ENCODE assay signal across 8 cellular contexts in the genomic region with DNA sequence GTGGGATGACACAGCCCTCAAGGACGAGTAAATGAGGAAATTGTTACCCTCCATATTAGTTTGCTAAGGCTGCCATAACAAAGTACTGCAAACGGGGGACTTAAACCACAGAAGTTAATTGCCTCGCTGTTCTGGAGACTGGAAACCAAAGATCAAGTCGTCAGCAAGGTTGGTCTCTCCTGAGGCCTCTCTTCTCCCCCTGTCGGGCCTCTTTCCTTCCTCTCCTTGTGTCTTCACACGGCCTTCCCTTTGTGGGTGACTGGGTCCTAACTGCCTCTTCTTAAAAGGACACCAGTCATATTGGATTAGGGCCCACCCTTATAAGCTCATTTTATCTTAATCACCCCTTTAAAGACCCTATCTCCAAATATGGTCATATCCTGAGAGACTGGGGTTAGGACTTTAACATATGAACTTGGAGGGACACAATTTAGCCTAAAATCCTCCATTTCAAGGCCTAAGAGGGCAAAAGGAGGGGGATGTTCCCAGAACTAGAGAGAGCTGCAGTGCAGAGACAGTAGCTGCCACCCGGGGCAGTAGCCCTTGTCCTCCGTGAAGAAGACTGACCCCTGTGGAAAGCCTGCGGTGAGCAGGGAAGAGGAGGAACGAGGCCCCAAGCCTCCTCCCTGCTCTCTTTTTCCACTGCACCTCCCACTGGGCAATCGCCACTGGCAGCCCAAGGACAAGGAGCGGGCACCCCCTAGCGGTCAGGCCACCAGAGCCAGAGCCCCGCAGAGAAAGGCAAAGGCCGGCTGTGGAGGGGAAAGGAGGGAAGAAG. TPM values are rescaled to one million over a fixed set of nuclear protein-coding genes. Genes with fewer than 3 reads are reported as not detected.
DNase-seq lines count a peak whose midpoint lies in the region; ATAC-seq and TF ChIP-seq lines count a peak whose summit lies in the region.

No MANE protein-coding gene starts in this region.

- no peaks in the 10 kb centered on the region for H4K20me1 ChIP-seq in OCI-LY1 (ENCODE audit: insufficient read depth, low read length)

- intact Hi-C loops in CD4-positive, alpha-beta T cell (cut with DNase I, micrococcal nuclease): loop anchor here in 1 of 2 experiments (5.0 kb wide), 1 partner anchor 1049 kb away; no protein-coding TSS in a partner anchor
- intact Hi-C loops in stomach (cut with DNase I; ENCODE audit: low total_unique reads): no loop called here

- no peak overlapping the region for H3K4me2 ChIP-seq in OCI-LY1 (ENCODE audit: low read length)

- no peaks in the 10 kb centered on the region for H3F3A ChIP-seq in OCI-LY1 (ENCODE audit: insufficient read depth, low read length)

- peak; percentile 72 for TF ChIP-seq CTCF in CD4-positive, alpha-beta T cell (IDR thresholded peaks at IDR 0.05)
- TF ChIP-seq CTCF in OCI-LY1 (IDR thresholded peaks at IDR 0.05; ENCODE audit: low read length) (peak; percentile 95), neural crest cell (conservative IDR thresholded peaks at IDR 0.05) (peak; percentile 91), stomach (IDR thresholded peaks at IDR 0.05) (peak in 5 of 7 experiments; percentile 66 to 83 (median 69))

- CTCF ChIA-PET in CD4-positive, alpha-beta T cell (lab: Charles Lee): interaction anchor here (1.1 kb wide), 1 partner anchor 35 kb away, joined by 3 read pairs; a partner anchor contains a TSS

- peaks cover 68% of the 10 kb centered on the region for H3K27me3 Mint-ChIP-seq in CD4-positive, alpha-beta T cell
- peaks cover 8% of the 10 kb centered on the region for H3K27me3 Mint-ChIP-seq in neural crest cell (ENCODE audit: low read depth)

- no peak overlapping the region for H3K27ac Mint-ChIP-seq in CD4-positive, alpha-beta T cell
- H3K27ac Mint-ChIP-seq in neural crest cell (ENCODE audit: unreplicated experiment): no peak overlapping the region

- no peaks in the 10 kb centered on the region for H3K9me3 ChIP-seq in CD4-positive, alpha-beta T cell (ENCODE audit: control insufficient read depth, low read length)
- H3K9me3 ChIP-seq in OCI-LY1 (ENCODE audit: low read length) (no peaks in the 10 kb centered on the region), stomach (no peaks in the 10 kb centered on the region)

- POLR2A ChIA-PET in CD4-positive, alpha-beta T cell (lab: Charles Lee): no interaction called here

- no peaks in the 10 kb centered on the region for H3K36me3 Mint-ChIP-seq in CD4-positive, alpha-beta T cell (ENCODE audit: low read depth)
- no peaks in the 10 kb centered on the region for H3K36me3 Mint-ChIP-seq in neural crest cell (ENCODE audit: low read depth)

- no peak overlapping the region for H3K27ac ChIP-seq in CD4-positive, alpha-beta T cell (ENCODE audit: low read depth, low read length)
- H3K27ac ChIP-seq in OCI-LY1 (ENCODE audit: low read depth, low read length, poor library complexity, severe bottlenecking): no peak overlapping the region
- no peak overlapping the region for H3K27ac ChIP-seq in stomach

- H3K27me3 ChIP-seq in CD4-positive, alpha-beta T cell (ENCODE audit: control insufficient read depth, insufficient read depth, low read length): peaks cover 23% of the 10 kb centered on the region
- H3K27me3 ChIP-seq in OCI-LY1 (ENCODE audit: insufficient read depth, low read length) (no peaks in the 10 kb centered on the region), stomach (no peaks in the 10 kb centered on the region)

- no peak overlapping the region for H3K9ac ChIP-seq in OCI-LY1 (ENCODE audit: low read length)

- WGBS in stomach, 5 donors: 24 to 32% (median 28%) methylated on average over 14 to 15 of the region's 15 CpGs

- ATAC-seq in CD4-positive, alpha-beta T cell (ENCODE audit: poor library complexity): peak; percentile 34
- ATAC-seq in GM19397 (IDR thresholded peaks at IDR 0.05; ENCODE audit: unreplicated experiment): peak; percentile 94
- ATAC-seq in HG03460 (IDR thresholded peaks at IDR 0.05; ENCODE audit: unreplicated experiment): peak; percentile 92

- no peaks in the 10 kb centered on the region for H3K4me1 Mint-ChIP-seq in CD4-positive, alpha-beta T cell (ENCODE audit: low read depth)
- H3K4me1 Mint-ChIP-seq in neural crest cell: peaks cover 6% of the 10 kb centered on the region

- H3K4me3 Mint-ChIP-seq in CD4-positive, alpha-beta T cell: no peak overlapping the region
- no peak overlapping the region for H3K4me3 Mint-ChIP-seq in neural crest cell

- no peaks in the 10 kb centered on the region for H3K9me2 ChIP-seq in OCI-LY1 (ENCODE audit: low read depth, low read length)

- TF ChIP-seq POLR2A in stomach (IDR thresholded peaks at IDR 0.05): no peak

- H3K9me3 Mint-ChIP-seq in CD4-positive, alpha-beta T cell: no peaks in the 10 kb centered on the region
- no peaks in the 10 kb centered on the region for H3K9me3 Mint-ChIP-seq in neural crest cell

- no peaks in the 10 kb centered on the region for H3K79me2 ChIP-seq in OCI-LY1 (ENCODE audit: insufficient read depth, low read length)

- H3K36me3 ChIP-seq in OCI-LY1 (ENCODE audit: insufficient read depth, low read length): no peaks in the 10 kb centered on the region
- no peaks in the 10 kb centered on the region for H3K36me3 ChIP-seq in stomach

- H3K4me3 ChIP-seq in OCI-LY1 (ENCODE audit: low read depth, low read length, poor library complexity, severe bottlenecking) (no peak overlapping the region), stomach (no peak overlapping the region)

- TF ChIP-seq EP300 in stomach (IDR thresholded peaks at IDR 0.05): no peak

- DNase-seq in CD4-positive, alpha-beta T cell: peak; percentile 32 to 65 (median 46)
- peak; percentile 65 for DNase-seq in activated T-cell treated with anti-CD3 and anti-CD28 coated beads, Interleukin-2, amount 50 U/mL, for 1 hour
- DNase-seq in fibroblast of peridontal ligament (ENCODE audit: extremely low read depth): peak; percentile 40
- peak; percentile 90 for DNase-seq in neural crest cell (ENCODE audit: low read depth, low spot score)
- peak; percentile 85 for DNase-seq in stomach

- H2AFZ ChIP-seq in OCI-LY1 (ENCODE audit: low read length): no peak overlapping the region

- H3K4me1 ChIP-seq in OCI-LY1 (ENCODE audit: insufficient read depth, low read length, severe bottlenecking) (no peaks in the 10 kb centered on the region), stomach (peaks cover 0 to 8% (median 4%) of the 10 kb centered on the region in 4 donors)

RNA-seq across cellular contexts. Expression of a gene that starts 35.0 kb away (rescaled TPM):
- total RNA-seq in CD4-positive, alpha-beta T cell: not detected
- total RNA-seq in neural crest cell: 0.68 and 0.84 TPM in 2 replicates
- total RNA-seq in stomach: under 1 TPM in 1 of 5 donors, not detected in 4; 0.55 TPM
- 1 to 10 TPM in 2 of 3 donors, under 1 TPM in 1; 0.81 to 1.3 (median 1.2) TPM for polyA plus RNA-seq in stomach

RNA-seq across cellular contexts. Expression of a gene that starts 52.9 kb away (rescaled TPM):
- total RNA-seq in CD4-positive, alpha-beta T cell: 1 to 10 TPM; 2.6 to 3.4 TPM
- 12.2 and 12.9 TPM in 2 replicates for total RNA-seq in neural crest cell
- total RNA-seq in stomach: 10 to 100 TPM in 2 of 5 donors, 1 to 10 TPM in 1, under 1 TPM in 1, not detected in 1; 0.58 to 13.0 (median 7.2) TPM
- polyA plus RNA-seq in stomach: 10 to 100 TPM in 1 of 3 donors, 1 to 10 TPM in 2; 8.7 to 11.9 (median 9.9) TPM

RNA-seq across cellular contexts. Expression of a gene that starts 53.0 kb away (rescaled TPM):
- total RNA-seq in CD4-positive, alpha-beta T cell: 10 to 100 TPM; 74.6 to 77.5 TPM
- total RNA-seq in neural crest cell: 43.3 and 50.8 TPM in 2 replicates
- 10 to 100 TPM; 11.0 to 53.9 (median 51.3) TPM for total RNA-seq in stomach
- 10 to 100 TPM in 2 of 3 donors, 1 to 10 TPM in 1; 9.7 to 21.8 (median 15.1) TPM for polyA plus RNA-seq in stomach

Comparison
In these comparisons a context has a peak if more than half of its experiments do, and no peak if none do; other contexts are left out.
1. ATAC-seq: peak in every context shown above with its lines; median percentile 94 in GM19397; 92 in HG03460; 34 in CD4-positive, alpha-beta T cell.
2. DNase-seq: peak in every context shown above with its lines; median percentile 90 in neural crest cell; 85 in stomach; 65 in activated T-cell treated with anti-CD3 and anti-CD28 coated beads, Interleukin-2, amount 50 U/mL, for 1 hour; 46 in CD4-positive, alpha-beta T cell; 40 in fibroblast of peridontal ligament.